ENCODE assay signal across 11 cellular contexts in genomic region chr10:125085281-125085680, GRCh38.
A peak's percentile ranks its signal among the peaks of the same experiment; 100 is the strongest.
DNase-seq lines count a peak whose midpoint lies in the region; ATAC-seq and TF ChIP-seq lines count a peak whose summit lies in the region.
"Had no signal": no experiment of that assay in that cellular context is flagged by ENCODE, and none has a peak within 500 bp of the region (broad histone marks: within the 10 kb centered on the region; RNA-seq: fewer than 3 reads in every experiment).

No MANE protein-coding gene starts in this region.

- no peak for ATAC-seq in foreskin keratinocyte

- no peak overlapping the region for H3K4me3 ChIP-seq in subcutaneous abdominal adipose tissue (ENCODE audit: low read depth in 1 of 5, low read length in 5 of 5)
- H3K4me3 ChIP-seq: suprapubic skin had no signal

- peak; percentile 89 for DNase-seq in NCI-H82 treated with DMSO at 0.1 percent for 48 hours (lab: John Stamatoyannopoulos, UW; ENCODE audit: unreplicated experiment)
- DNase-seq in cerebellar cortex (ENCODE audit: low spot score) = peak; percentile 46
- DNase-seq in foreskin keratinocyte = no peak
- no peak for DNase-seq in NCI-H69 (lab: John Stamatoyannopoulos, UW)
- no peak for DNase-seq in DMS153 (lab: John Stamatoyannopoulos, UW)
- DNase-seq: DND-41; NCI-H1694 treated with DMSO at 0.1 percent for 48 hours; stimulated activated CD4-positive, alpha-beta T cell treated with anti-CD3 and anti-CD28 coated beads, Interleukin-4, amount 100 ng/mL, for 1 hour had no signal

- H3K4me1 ChIP-seq in subcutaneous abdominal adipose tissue (ENCODE audit: control insufficient read depth in 5 of 5, insufficient read depth in 5 of 5, low read length in 5 of 5) (peaks cover 9 to 28% (median 23%) of the 10 kb centered on the region in 5 donors), foreskin keratinocyte (peaks cover 11% of the 10 kb centered on the region)

- H3K27me3 ChIP-seq in layer of hippocampus (ENCODE audit: control insufficient read depth, insufficient read depth, low read length) (no peaks in the 10 kb centered on the region), subcutaneous abdominal adipose tissue (ENCODE audit: control insufficient read depth in 5 of 5, insufficient read depth in 4 of 5, low read length in 5 of 5) (no peaks in the 10 kb centered on the region), foreskin keratinocyte (no peaks in the 10 kb centered on the region)
- H3K27me3 ChIP-seq: suprapubic skin had no signal

- H3K9me3 ChIP-seq in subcutaneous abdominal adipose tissue (ENCODE audit: control insufficient read depth in 5 of 5, low read length in 5 of 5) = no peaks in the 10 kb centered on the region
- H3K9me3 ChIP-seq: suprapubic skin had no signal

- H3K36me3 ChIP-seq in subcutaneous abdominal adipose tissue (ENCODE audit: control insufficient read depth in 5 of 5, insufficient read depth in 5 of 5, low read length in 5 of 5) = peaks cover 0 to 14% (median 12%) of the 10 kb centered on the region in 5 donors

- H3K27ac ChIP-seq in layer of hippocampus (ENCODE audit: low read depth, low read length) = peak overlapping the region; percentile 5
- peak overlapping the region; percentile 5 for H3K27ac ChIP-seq in subcutaneous abdominal adipose tissue (ENCODE audit: low read depth, low read length)
- no peak overlapping the region for H3K27ac ChIP-seq in foreskin keratinocyte
- H3K27ac ChIP-seq: suprapubic skin had no signal

- H3K9ac ChIP-seq in subcutaneous abdominal adipose tissue (ENCODE audit: low read length in 5 of 5) = no peak overlapping the region

- no peak for TF ChIP-seq CTCF in foreskin keratinocyte (conservative IDR thresholded peaks at IDR 0.05)

Comparison
In these comparisons a context has a peak if more than half of its experiments do, and no peak if none do; other contexts are left out.
1. DNase-seq: peak in NCI-H82 treated with DMSO at 0.1 percent for 48 hours (single experiment) and cerebellar cortex (single experiment); none in foreskin keratinocyte (0 of 2), NCI-H69 (single experiment) and DMS153 (single experiment).